In genomic region chr13:64234255-64234654, GRCh38 we compare ENCODE assay signal across 25 cellular contexts.
DNase-seq lines count a peak whose midpoint lies in the region; FAIRE-seq and TF ChIP-seq lines count a peak whose summit lies in the region.
"Had no signal": no experiment of that assay in that cellular context is flagged by ENCODE, and none has a peak within 500 bp of the region (broad histone marks: within the 10 kb centered on the region; RNA-seq: fewer than 3 reads in every experiment).

No MANE protein-coding gene starts in this region.

- DNase-seq in H54 (ENCODE audit: insufficient read length, low spot score) (no peak), RPMI7951 (ENCODE audit: low read depth) (peak; percentile 85), epithelial cell of esophagus (ENCODE audit: low read depth) (peak; percentile 69), non-pigmented ciliary epithelial cell (ENCODE audit: low read depth) (peak; percentile 71), GF-D8 (lab: John Stamatoyannopoulos, UW) (no peak), NCI-H524 treated with DMSO at 0.1 percent for 48 hours (lab: John Stamatoyannopoulos, UW) (no peak), HT-29 (ENCODE audit: low spot score) (no peak), HUDEP-2 (lab: John Stamatoyannopoulos, UW; ENCODE audit: unreplicated experiment in 76 of 76) (no peak)
- DNase-seq: activated CD4-positive, alpha-beta T cell treated with anti-CD3 and anti-CD28 coated beads for 48 hours; activated T-cell treated with anti-CD3 and anti-CD28 coated beads, Interleukin-2, amount 50 U/mL, for 24 hours; AML-193; CD8-positive, alpha-beta T cell; DMS53; esophagus squamous epithelium; H7; heart left ventricle; NCI-H1436 treated with DMSO at 0.1 percent for 48 hours; NCI-H2107; NCI-H510A treated with DMSO at 0.1 percent for 48 hours; Peyer's patch; T-helper 17 cell had no signal

- TF ChIP-seq POLR2A in H54 (IDR thresholded peaks at IDR 0.05; ENCODE audit: low read depth, low read length) = no peak

- TF ChIP-seq CTCF in epithelial cell of esophagus (IDR thresholded peaks at IDR 0.05; ENCODE audit: insufficient read depth, low read depth, low read length, missing control alignments) = no peak

- peak; percentile 93 for FAIRE-seq in H54 (lab: Jason Lieb, UNC)
- FAIRE-seq: GM12892 had no signal

- no peak overlapping the region for H3K4me3 ChIP-seq in epithelial cell of esophagus (ENCODE audit: low read length)
- H3K4me3 ChIP-seq: breast epithelium, coronary artery, esophagus squamous epithelium, heart left ventricle, lung, Peyer's patch had no signal

Comparison
In these comparisons a context has a peak if more than half of its experiments do, and no peak if none do; other contexts are left out.
1. DNase-seq: peak in RPMI7951 (single experiment), epithelial cell of esophagus (single experiment) and non-pigmented ciliary epithelial cell (single experiment); none in H54 (single experiment), GF-D8 (single experiment), NCI-H524 treated with DMSO at 0.1 percent for 48 hours (single experiment), HT-29 (single experiment) and HUDEP-2 (0 of 76).